In the genomic region with DNA sequence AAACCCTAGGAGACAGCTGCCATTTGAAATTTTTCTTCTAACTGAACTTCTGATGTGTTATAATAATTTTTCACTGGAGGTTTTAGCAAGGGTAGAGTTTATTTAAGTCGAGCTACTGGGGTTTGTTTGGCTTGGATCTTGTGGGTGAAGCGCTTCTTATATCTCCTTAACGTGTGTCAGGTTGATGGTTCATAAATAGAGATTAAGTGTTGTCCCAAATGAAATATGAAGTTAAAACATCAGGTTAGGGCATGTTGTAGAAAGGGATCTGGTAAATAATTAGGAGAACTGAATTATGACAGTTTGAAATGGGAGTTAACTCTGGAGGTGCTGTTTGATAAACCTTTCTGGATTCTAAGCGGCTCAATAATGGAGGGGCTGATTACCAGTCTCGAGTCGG, we compare ENCODE assay signal across 16 cellular contexts.
DNase-seq lines count a peak whose midpoint lies in the region; ATAC-seq and TF ChIP-seq lines count a peak whose summit lies in the region.
"Had no signal": no experiment of that assay in that cellular context is flagged by ENCODE, and none has a peak within 500 bp of the region (broad histone marks: within the 10 kb centered on the region; RNA-seq: fewer than 3 reads in every experiment).

No MANE protein-coding gene starts in this region.

- H3K9me3 ChIP-seq in MM.1S (replicated peaks; ENCODE audit: insufficient read depth, low read length), result no peaks in the 10 kb centered on the region
- no peaks in the 10 kb centered on the region for H3K9me3 ChIP-seq in endodermal cell (ENCODE audit: control insufficient read depth, low read length)
- no peaks in the 10 kb centered on the region for H3K9me3 ChIP-seq in neural cell (ENCODE audit: low read length)
- H3K9me3 ChIP-seq: ovary had no signal

- H3K4me3 ChIP-seq in AG09309 (ENCODE audit: control insufficient read depth, low read depth, low read length) (peak overlapping the region; percentile 31), MM.1S (ENCODE audit: low read length) (no peak overlapping the region), endodermal cell (ENCODE audit: low read length) (peak overlapping the region; percentile 85), neural cell (ENCODE audit: low read length) (peak overlapping the region; percentile 66), foreskin fibroblast (ENCODE audit: low read depth in 1 of 2, low read length in 2 of 2) (peak overlapping the region in 1 of 2 donors; percentile 64)

- POLR2A ChIA-PET in activated CD4-positive, alpha-beta T cell treated with anti-CD3 and anti-CD28 coated beads for 36 hours (lab: Charles Lee), result no interaction called here

- H3K27me3 ChIP-seq in MM.1S (replicated peaks; ENCODE audit: insufficient read depth, low read length) (no peaks in the 10 kb centered on the region), endodermal cell (ENCODE audit: control insufficient read depth, insufficient read depth, low read length, poor library complexity, severe bottlenecking) (no peaks in the 10 kb centered on the region), neural cell (ENCODE audit: insufficient read depth, low read depth, low read length) (peaks cover 6% of the 10 kb centered on the region)
- H3K27me3 ChIP-seq: ovary had no signal

- H3K36me3 ChIP-seq in MM.1S (replicated peaks; ENCODE audit: insufficient read depth, low read length) (no peaks in the 10 kb centered on the region), endodermal cell (ENCODE audit: control insufficient read depth, insufficient read depth, low read length) (no peaks in the 10 kb centered on the region), neural cell (ENCODE audit: insufficient read depth, low read length) (no peaks in the 10 kb centered on the region)
- H3K36me3 ChIP-seq: ovary had no signal

- 24 to 25% methylated on average over 4 to 6 of the region's 6 CpGs for WGBS in endodermal cell (ENCODE audit: insufficient coverage in 1 of 2, insufficient read length in 1 of 2), 2 experiments

- H3K9me2 ChIP-seq in MM.1S (replicated peaks; ENCODE audit: insufficient read depth, low read length) (no peaks in the 10 kb centered on the region), neural cell (ENCODE audit: insufficient read depth, low read length) (no peaks in the 10 kb centered on the region)

- H3K4me1 Mint-ChIP-seq in endodermal cell, result peaks cover 66% of the 10 kb centered on the region
- peaks cover 11% of the 10 kb centered on the region for H3K4me1 Mint-ChIP-seq in activated CD4-positive, alpha-beta T cell treated with anti-CD3 and anti-CD28 coated beads for 36 hours

- no peak overlapping the region for H3K9ac ChIP-seq in MM.1S (ENCODE audit: low read length)
- H3K9ac ChIP-seq in endodermal cell (ENCODE audit: extremely low read depth, low read length, poor library complexity, severe bottlenecking), result peak overlapping the region; percentile 64
- peak overlapping the region; percentile 72 for H3K9ac ChIP-seq in neural cell (ENCODE audit: low read length)

- CTCF ChIA-PET in activated CD4-positive, alpha-beta T cell treated with anti-CD3 and anti-CD28 coated beads for 36 hours (lab: Charles Lee), result no interaction called here

- H3K79me2 ChIP-seq in MM.1S (ENCODE audit: low read length) (no peaks in the 10 kb centered on the region), neural cell (replicated peaks; ENCODE audit: insufficient read depth, low read length) (peaks cover 25% of the 10 kb centered on the region)

- ATAC-seq in activated CD4-positive, alpha-beta T cell treated with anti-CD3 and anti-CD28 coated beads for 36 hours, result no peak
- ATAC-seq: stimulated activated naive CD8-positive, alpha-beta T cell treated with anti-CD3 and anti-CD28 coated beads, Interleukin-15, Interleukin-2, amounts not matched to agents 100 U/mL and 50 U/mL, for 24 hours had no signal

- TF ChIP-seq CTCF in AG09309 (IDR thresholded peaks at IDR 0.05; ENCODE audit: control insufficient read depth, insufficient read depth, low read depth, low read length, missing control alignments) (no peak), MM.1S (IDR thresholded peaks at IDR 0.05; ENCODE audit: low read length) (no peak), endodermal cell (conservative IDR thresholded peaks at IDR 0.05) (no peak), neural cell (IDR thresholded peaks at IDR 0.05; ENCODE audit: poor library complexity, severe bottlenecking) (no peak), foreskin fibroblast (IDR thresholded peaks at IDR 0.05; ENCODE audit: low read depth, low read length) (no peak)

- peak overlapping the region; percentile 41 for H3K4me2 ChIP-seq in MM.1S (ENCODE audit: low read depth, low read length)
- peak overlapping the region; percentile 69 for H3K4me2 ChIP-seq in neural cell (ENCODE audit: low read length)

- no peak for TF ChIP-seq EP300 in neural cell (conservative IDR thresholded peaks at IDR 0.05; ENCODE audit: poor library complexity, severe bottlenecking)

- no peak overlapping the region for H3K27ac ChIP-seq in MM.1S (ENCODE audit: low read length)
- no peak overlapping the region for H3K27ac ChIP-seq in endodermal cell (ENCODE audit: low read depth, low read length)
- peak overlapping the region; percentile 87 for H3K27ac ChIP-seq in neural cell (ENCODE audit: low read length)
- H3K27ac ChIP-seq: ovary had no signal

- no peaks in the 10 kb centered on the region for H3K9me3 Mint-ChIP-seq in endodermal cell
- H3K9me3 Mint-ChIP-seq in activated CD4-positive, alpha-beta T cell treated with anti-CD3 and anti-CD28 coated beads for 36 hours (ENCODE audit: low read depth), result no peaks in the 10 kb centered on the region
- H3K9me3 Mint-ChIP-seq: activated naive CD4-positive, alpha-beta T cell treated with anti-CD3 and anti-CD28 coated beads for 36 hours had no signal

- H4K20me1 ChIP-seq in MM.1S (ENCODE audit: insufficient read depth, low read length) (no peaks in the 10 kb centered on the region), neural cell (ENCODE audit: insufficient read depth) (no peaks in the 10 kb centered on the region)

- H3K4me1 ChIP-seq in MM.1S (ENCODE audit: low read length), result no peaks in the 10 kb centered on the region
- peaks cover 23% of the 10 kb centered on the region for H3K4me1 ChIP-seq in endodermal cell (ENCODE audit: control insufficient read depth, insufficient read depth, low read length)

- intact Hi-C loops in activated CD4-positive, alpha-beta T cell treated with anti-CD3 and anti-CD28 coated beads for 36 hours (cut with DNase I, micrococcal nuclease), result no loop called here

- DNase-seq in AG09309 (ENCODE audit: low read depth), result no peak
- no peak for DNase-seq in MM.1S
- no peak for DNase-seq in endodermal cell
- DNase-seq in foreskin fibroblast, result no peak
- DNase-seq in midbrain (lab: John Stamatoyannopoulos, UW), result no peak
- no peak for DNase-seq in Kasumi-1 (lab: John Stamatoyannopoulos, UW)
- DNase-seq in activated CD4-positive, alpha-beta T cell treated with anti-CD3 and anti-CD28 coated beads for 36 hours, result no peak
- DNase-seq: activated CD4-positive, alpha-beta T cell treated with anti-CD3 and anti-CD28 coated beads for 4 hours; activated CD8-positive, alpha-beta memory T cell treated with anti-CD3 and anti-CD28 coated beads, Interleukin-2, amount 50 U/mL, for 4 hours; activated naive CD4-positive, alpha-beta T cell treated with anti-CD3 and anti-CD28 coated beads for 36 hours; effector CD8-positive, alpha-beta T cell; NCI-H1092 treated with DMSO at 0.1 percent for 48 hours; stimulated activated naive CD8-positive, alpha-beta T cell treated with anti-CD3 and anti-CD28 coated beads, Interleukin-15, Interleukin-2, amounts not matched to agents 100 U/mL and 50 U/mL, for 24 hours; T-helper 9 cell had no signal

- no peak for TF ChIP-seq RAD21 in neural cell (conservative IDR thresholded peaks at IDR 0.05)

- H2AFZ ChIP-seq in MM.1S (ENCODE audit: low read length) (no peak overlapping the region), neural cell (ENCODE audit: low read depth, low read length) (peak overlapping the region; percentile 16)

- H3K27ac Mint-ChIP-seq in endodermal cell, result peak overlapping the region; percentile 16
- H3K27ac Mint-ChIP-seq in activated CD4-positive, alpha-beta T cell treated with anti-CD3 and anti-CD28 coated beads for 36 hours, result no peak overlapping the region
- H3K27ac Mint-ChIP-seq: activated naive CD4-positive, alpha-beta T cell treated with anti-CD3 and anti-CD28 coated beads for 36 hours had no signal

- peak overlapping the region; percentile 59 for H3K4me3 Mint-ChIP-seq in endodermal cell
- no peak overlapping the region for H3K4me3 Mint-ChIP-seq in activated CD4-positive, alpha-beta T cell treated with anti-CD3 and anti-CD28 coated beads for 36 hours
- H3K4me3 Mint-ChIP-seq: activated naive CD4-positive, alpha-beta T cell treated with anti-CD3 and anti-CD28 coated beads for 36 hours had no signal

- no peaks in the 10 kb centered on the region for H3K36me3 Mint-ChIP-seq in endodermal cell (ENCODE audit: low read depth)
- H3K36me3 Mint-ChIP-seq in activated CD4-positive, alpha-beta T cell treated with anti-CD3 and anti-CD28 coated beads for 36 hours (ENCODE audit: low read depth), result no peaks in the 10 kb centered on the region

- peaks cover 10% of the 10 kb centered on the region for H3K27me3 Mint-ChIP-seq in endodermal cell (ENCODE audit: insufficient read depth)
- peaks cover 23% of the 10 kb centered on the region for H3K27me3 Mint-ChIP-seq in activated CD4-positive, alpha-beta T cell treated with anti-CD3 and anti-CD28 coated beads for 36 hours

- H3F3A ChIP-seq in MM.1S (ENCODE audit: insufficient read depth, low read length), result no peaks in the 10 kb centered on the region
- no peaks in the 10 kb centered on the region for H3F3A ChIP-seq in neural cell (ENCODE audit: insufficient read depth, low read length, poor library complexity, severe bottlenecking)

TF ChIP-seq in neural cell, 6 proteins besides CTCF, POLR2A, EP300 and RAD21 (continues in another document):
- TF ChIP-seq TAF1 (IDR thresholded peaks at IDR 0.05; ENCODE audit: low read depth) (no peak), EZH2 (IDR thresholded peaks at IDR 0.05; ENCODE audit: borderline replicate concordance, insufficient read depth, low read length, poor library complexity, severe bottlenecking) (no peak)
